In the genomic region with DNA sequence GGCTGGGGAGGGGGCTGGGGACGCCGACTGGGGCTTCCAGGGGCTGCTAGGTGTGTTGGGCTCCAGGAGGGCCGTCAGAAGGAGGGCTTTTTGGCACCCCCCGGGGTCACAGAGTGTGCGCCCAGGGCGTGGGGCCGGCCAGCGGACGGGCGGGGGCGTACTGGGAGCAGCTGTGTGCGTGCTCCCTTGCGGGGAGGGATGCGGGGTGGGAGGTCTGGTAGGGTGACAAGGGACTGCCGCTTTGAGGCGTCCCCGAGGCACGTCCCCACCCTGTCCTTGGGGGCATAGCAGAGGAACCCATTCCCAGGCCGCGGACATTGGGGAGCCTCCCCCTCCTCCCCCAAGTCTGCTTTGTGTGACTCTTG, we compare ENCODE assay signal across 8 cellular contexts. TPM values are rescaled to one million over a fixed set of nuclear protein-coding genes. Genes with fewer than 3 reads are reported as not detected.
A peak's percentile ranks its signal among the peaks of the same experiment; 100 is the strongest.
DNase-seq lines count a peak whose midpoint lies in the region; ATAC-seq and TF ChIP-seq lines count a peak whose summit lies in the region.

No MANE protein-coding gene starts in this region.

- DNase-seq in HFF-Myc (ENCODE audit: extremely low read depth, low read depth) (no peak), osteocyte (ENCODE audit: extremely low spot score, unreplicated experiment) (no peak), mucosa of gallbladder (ENCODE audit: low spot score) (no peak), SHP77 treated with DMSO at 0.1 percent for 48 hours (lab: John Stamatoyannopoulos, UW) (no peak), cerebellar cortex (ENCODE audit: low spot score) (no peak), iPS-NIHi11 (ENCODE audit: low spot score) (no peak)
- no peak for DNase-seq in effector memory CD8-positive, alpha-beta T cell

- H3K27ac ChIP-seq in C4-2B: peak overlapping the region; percentile 58; the same call in 1 of the 2 replicates

- no peak for ATAC-seq in effector memory CD8-positive, alpha-beta T cell (replicated peaks)

- peaks cover 7 to 28% of the 10 kb centered on the region in 2 donors for H3K4me1 Mint-ChIP-seq in effector memory CD8-positive, alpha-beta T cell (ENCODE audit: low read depth in 2 of 2)
- peaks cover 41% of the 10 kb centered on the region for H3K4me1 Mint-ChIP-seq in osteocyte (ENCODE audit: unreplicated experiment)

- peak overlapping the region in 1 of 2 donors; percentile 11 for H3K27ac Mint-ChIP-seq in effector memory CD8-positive, alpha-beta T cell
- no peak overlapping the region for H3K27ac Mint-ChIP-seq in osteocyte (ENCODE audit: unreplicated experiment)

- H3K36me3 Mint-ChIP-seq in effector memory CD8-positive, alpha-beta T cell (ENCODE audit: insufficient read depth): peaks cover 7% of the 10 kb centered on the region
- H3K36me3 Mint-ChIP-seq in osteocyte (ENCODE audit: unreplicated experiment): no peaks in the 10 kb centered on the region

- peak overlapping the region; percentile 30; the same call in 1 of the 2 replicates for H3K4me3 ChIP-seq in HFF-Myc (replicated peaks; ENCODE audit: low read depth, low read length)

- peak overlapping the region; percentile 64 to 68 for H3K4me3 Mint-ChIP-seq in effector memory CD8-positive, alpha-beta T cell
- H3K4me3 Mint-ChIP-seq in osteocyte (ENCODE audit: unreplicated experiment): peak overlapping the region; percentile 40

- H3K9me3 Mint-ChIP-seq in effector memory CD8-positive, alpha-beta T cell: no peaks in the 10 kb centered on the region
- no peaks in the 10 kb centered on the region for H3K9me3 Mint-ChIP-seq in osteocyte (ENCODE audit: unreplicated experiment)

- TF ChIP-seq CTCF in C4-2B (conservative IDR thresholded peaks at IDR 0.05) (no peak), HFF-Myc (IDR thresholded peaks at IDR 0.05; ENCODE audit: low read depth, low read length, missing control alignments) (no peak), osteocyte (IDR thresholded peaks at IDR 0.05) (no peak)

- peaks cover 23 to 51% of the 10 kb centered on the region in 2 donors for H3K27me3 Mint-ChIP-seq in effector memory CD8-positive, alpha-beta T cell
- peaks cover 2% of the 10 kb centered on the region for H3K27me3 Mint-ChIP-seq in osteocyte (ENCODE audit: unreplicated experiment)

RNA-seq across cellular contexts. Expression of gene FOXO6, which starts 1.1 kb away (rescaled TPM):
- 0.81 and 0.99 TPM in 2 replicates for total RNA-seq in osteocyte
- 10.0 TPM for total RNA-seq in mucosa of gallbladder
